10 cellular contexts compared by ENCODE assay signal in the genomic region with DNA sequence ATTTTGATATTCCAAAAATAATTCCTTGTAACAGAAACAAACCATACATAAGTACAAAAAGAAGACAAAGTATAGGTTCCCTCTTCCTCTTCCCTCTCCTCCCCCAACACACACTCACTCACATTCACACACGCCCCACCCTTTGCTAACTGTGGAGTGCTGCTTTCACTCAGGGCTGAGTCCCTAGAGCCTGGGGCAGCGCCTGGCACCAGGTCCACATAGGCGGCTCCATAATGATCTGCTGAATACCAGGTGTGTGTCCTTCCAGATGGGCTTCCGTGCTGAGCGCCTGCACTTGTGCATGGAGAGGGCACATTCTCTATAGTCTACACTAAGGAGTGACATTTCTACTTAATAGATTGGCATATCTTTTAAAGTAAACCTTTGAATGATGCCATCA. TPM values are rescaled to one million over a fixed set of nuclear protein-coding genes. Genes with fewer than 3 reads are reported as not detected.
A peak's percentile ranks its signal among the peaks of the same experiment; 100 is the strongest.
DNase-seq lines count a peak whose midpoint lies in the region; ATAC-seq and TF ChIP-seq lines count a peak whose summit lies in the region.
"Had no signal": no experiment of that assay in that cellular context is flagged by ENCODE, and none has a peak within 500 bp of the region (broad histone marks: within the 10 kb centered on the region; RNA-seq: fewer than 3 reads in every experiment).

No MANE protein-coding gene starts in this region.

- H3K27me3 ChIP-seq in KMS-11 (ENCODE audit: insufficient read depth, low read depth) (no peaks in the 10 kb centered on the region), neural progenitor cell (no peaks in the 10 kb centered on the region), esophagus squamous epithelium (no peaks in the 10 kb centered on the region)

- no peak overlapping the region for H3K4me3 ChIP-seq in KMS-11 (IDR thresholded peaks at IDR 0.05; ENCODE audit: insufficient read depth, low read depth, low read length)
- H3K4me3 ChIP-seq in neural progenitor cell = no peak overlapping the region
- H3K4me3 ChIP-seq in esophagus squamous epithelium = no peak overlapping the region
- H3K4me3 ChIP-seq: prostate gland had no signal

- H3K4me1 ChIP-seq in KMS-11 (ENCODE audit: low read depth, poor library complexity, severe bottlenecking) (peaks cover 48% of the 10 kb centered on the region), neural progenitor cell (peaks cover 36% of the 10 kb centered on the region), esophagus squamous epithelium (peaks cover 20 to 81% (median 25%) of the 10 kb centered on the region in 3 donors)

- H3K4me2 ChIP-seq in KMS-11 (peak overlapping the region; percentile 98; the same call in 1 of the 2 replicates), neural progenitor cell (peak overlapping the region; percentile 1)

- CTCF ChIA-PET in activated CD4-positive, alpha-beta T cell treated with anti-CD3 and anti-CD28 coated beads for 36 hours (lab: Charles Lee) = interaction anchor here (1.5 kb wide), 1 partner anchor 65 kb away, joined by 5 read pairs; no protein-coding TSS in a partner anchor

- no peak for ATAC-seq in activated CD4-positive, alpha-beta T cell treated with anti-CD3 and anti-CD28 coated beads for 36 hours
- no peak for ATAC-seq in activated naive CD8-positive, alpha-beta T cell treated with anti-CD3 and anti-CD28 coated beads, Interleukin-2, amount 50 U/mL, for 24 hours
- no peak for ATAC-seq in HG03175 (IDR thresholded peaks at IDR 0.05; ENCODE audit: unreplicated experiment)

- H3K36me3 ChIP-seq in KMS-11 (ENCODE audit: insufficient read depth) (peaks cover 3% of the 10 kb centered on the region; the same call in 1 of the 2 replicates), neural progenitor cell (no peaks in the 10 kb centered on the region), esophagus squamous epithelium (no peaks in the 10 kb centered on the region)
- H3K36me3 ChIP-seq: prostate gland had no signal

- WGBS in esophagus squamous epithelium, 2 donors = 55 to 65% methylated on average over 5 of the region's 5 CpGs

- peaks cover 84% of the 10 kb centered on the region for H3K79me2 ChIP-seq in KMS-11 (ENCODE audit: insufficient read depth, low read depth)
- peaks cover 81% of the 10 kb centered on the region for H3K79me2 ChIP-seq in neural progenitor cell (ENCODE audit: low read depth)

- peaks cover 15% of the 10 kb centered on the region for H3F3A ChIP-seq in neural progenitor cell (ENCODE audit: low read depth)

- H3K4me3 Mint-ChIP-seq in activated CD4-positive, alpha-beta T cell treated with anti-CD3 and anti-CD28 coated beads for 36 hours = peak overlapping the region; percentile 89
- peak overlapping the region; percentile 96 for H3K4me3 Mint-ChIP-seq in activated naive CD8-positive, alpha-beta T cell treated with anti-CD3 and anti-CD28 coated beads, Interleukin-2, amount 50 U/mL, for 24 hours
- no peak overlapping the region for H3K4me3 Mint-ChIP-seq in neural progenitor cell

- no peaks in the 10 kb centered on the region for H3K9me3 Mint-ChIP-seq in activated CD4-positive, alpha-beta T cell treated with anti-CD3 and anti-CD28 coated beads for 36 hours (ENCODE audit: low read depth)
- no peaks in the 10 kb centered on the region for H3K9me3 Mint-ChIP-seq in activated naive CD8-positive, alpha-beta T cell treated with anti-CD3 and anti-CD28 coated beads, Interleukin-2, amount 50 U/mL, for 24 hours
- no peaks in the 10 kb centered on the region for H3K9me3 Mint-ChIP-seq in neural progenitor cell

- H2AFZ ChIP-seq in KMS-11 (ENCODE audit: low read depth) = no peak overlapping the region
- H2AFZ ChIP-seq in neural progenitor cell (replicated peaks) = no peak overlapping the region

- H3K36me3 Mint-ChIP-seq in activated CD4-positive, alpha-beta T cell treated with anti-CD3 and anti-CD28 coated beads for 36 hours (ENCODE audit: low read depth) = peaks cover 45% of the 10 kb centered on the region
- H3K36me3 Mint-ChIP-seq in activated naive CD8-positive, alpha-beta T cell treated with anti-CD3 and anti-CD28 coated beads, Interleukin-2, amount 50 U/mL, for 24 hours (ENCODE audit: low read depth) = peaks cover 27% of the 10 kb centered on the region
- peaks cover 18% of the 10 kb centered on the region for H3K36me3 Mint-ChIP-seq in neural progenitor cell

- H3K27ac Mint-ChIP-seq in activated CD4-positive, alpha-beta T cell treated with anti-CD3 and anti-CD28 coated beads for 36 hours = peak overlapping the region; percentile 74
- peak overlapping the region; percentile 80 for H3K27ac Mint-ChIP-seq in activated naive CD8-positive, alpha-beta T cell treated with anti-CD3 and anti-CD28 coated beads, Interleukin-2, amount 50 U/mL, for 24 hours
- no peak overlapping the region for H3K27ac Mint-ChIP-seq in neural progenitor cell

- POLR2A ChIA-PET in activated CD4-positive, alpha-beta T cell treated with anti-CD3 and anti-CD28 coated beads for 36 hours (lab: Charles Lee) = no interaction called here

- H3K4me1 Mint-ChIP-seq in activated CD4-positive, alpha-beta T cell treated with anti-CD3 and anti-CD28 coated beads for 36 hours = peaks cover 77% of the 10 kb centered on the region
- H3K4me1 Mint-ChIP-seq in activated naive CD8-positive, alpha-beta T cell treated with anti-CD3 and anti-CD28 coated beads, Interleukin-2, amount 50 U/mL, for 24 hours = peaks cover 84% of the 10 kb centered on the region
- H3K4me1 Mint-ChIP-seq in neural progenitor cell = peaks cover 38% of the 10 kb centered on the region

- TF ChIP-seq CTCF in KMS-11 (conservative IDR thresholded peaks at IDR 0.05; ENCODE audit: low read depth, low read length) (no peak), neural progenitor cell (IDR thresholded peaks at IDR 0.05) (no peak), esophagus squamous epithelium (IDR thresholded peaks at IDR 0.05) (no peak)

- peaks cover 35% of the 10 kb centered on the region for H4K20me1 ChIP-seq in KMS-11 (ENCODE audit: insufficient read depth)
- peaks cover 59% of the 10 kb centered on the region for H4K20me1 ChIP-seq in neural progenitor cell (ENCODE audit: low read depth)

- H3K27ac ChIP-seq in KMS-11 (no peak overlapping the region), neural progenitor cell (no peak overlapping the region), esophagus squamous epithelium (no peak overlapping the region)
- H3K27ac ChIP-seq: prostate gland had no signal

- no peaks in the 10 kb centered on the region for H3K27me3 Mint-ChIP-seq in activated CD4-positive, alpha-beta T cell treated with anti-CD3 and anti-CD28 coated beads for 36 hours
- H3K27me3 Mint-ChIP-seq in activated naive CD8-positive, alpha-beta T cell treated with anti-CD3 and anti-CD28 coated beads, Interleukin-2, amount 50 U/mL, for 24 hours = no peaks in the 10 kb centered on the region
- peaks cover 6% of the 10 kb centered on the region for H3K27me3 Mint-ChIP-seq in neural progenitor cell (ENCODE audit: insufficient read depth, low read depth)

- H3K9me3 ChIP-seq in neural progenitor cell (ENCODE audit: low read depth) (no peaks in the 10 kb centered on the region), esophagus squamous epithelium (no peaks in the 10 kb centered on the region)
- H3K9me3 ChIP-seq: prostate gland had no signal

- no peak for TF ChIP-seq POLR2A in esophagus squamous epithelium (IDR thresholded peaks at IDR 0.05)

- peak; percentile 40 for DNase-seq in activated CD4-positive, alpha-beta T cell treated with anti-CD3 and anti-CD28 coated beads for 36 hours
- no peak for DNase-seq in activated CD4-positive, alpha-beta T cell treated with anti-CD3 and anti-CD28 coated beads for 48 hours
- no peak for DNase-seq in activated naive CD8-positive, alpha-beta T cell treated with anti-CD3 and anti-CD28 coated beads, Interleukin-2, amount 50 U/mL, for 24 hours
- DNase-seq in neural progenitor cell (ENCODE audit: low spot score) = no peak
- no peak for DNase-seq in esophagus squamous epithelium (lab: John Stamatoyannopoulos, UW)
- DNase-seq in NCI-H510A treated with DMSO at 0.1 percent for 48 hours (lab: John Stamatoyannopoulos, UW) = no peak
- DNase-seq: mammary epithelial cell had no signal

- H3K9ac ChIP-seq in KMS-11 (no peak overlapping the region), neural progenitor cell (no peak overlapping the region)

- intact Hi-C loops in activated CD4-positive, alpha-beta T cell treated with anti-CD3 and anti-CD28 coated beads for 36 hours (cut with DNase I, micrococcal nuclease) = no loop called here
- intact Hi-C loops in esophagus squamous epithelium (cut with DNase I) = no loop called here

RNA-seq across cellular contexts. Expression of a gene that starts 3.7 kb away (rescaled TPM):
- total RNA-seq in activated CD4-positive, alpha-beta T cell treated with anti-CD3 and anti-CD28 coated beads for 36 hours = 100 to 1,000 TPM; 215 to 226 TPM
- total RNA-seq in neural progenitor cell (ENCODE audit: low replicate concordance) = 19.1 and 24.9 TPM in 2 replicates
- 10 to 100 TPM; 12.8 to 52.0 (median 20.5) TPM for total RNA-seq in esophagus squamous epithelium
